9 cellular contexts compared by ENCODE assay signal in genomic region chr19:19384486-19384885, GRCh38. TPM values are rescaled to one million over a fixed set of nuclear protein-coding genes. Genes with fewer than 3 reads are reported as not detected.
DNase-seq lines count a peak whose midpoint lies in the region; ATAC-seq and TF ChIP-seq lines count a peak whose summit lies in the region.
"Had no signal": no experiment of that assay in that cellular context is flagged by ENCODE, and none has a peak within 500 bp of the region (broad histone marks: within the 10 kb centered on the region; RNA-seq: fewer than 3 reads in every experiment).

No MANE protein-coding gene starts in this region.

- peak overlapping the region; percentile 71 for H3K4ac ChIP-seq in IMR-90 (ENCODE audit: low read depth, low read length)

- peak overlapping the region; percentile 81 for H3K4me2 ChIP-seq in IMR-90 (ENCODE audit: low read depth, low read length)

- CTCF ChIA-PET in A673 (lab: Charles Lee) = no interaction called here
- CTCF ChIA-PET in IMR-90 (lab: Yijun Ruan, JAX) = no interaction called here

- POLR2A ChIA-PET in A673 (lab: Charles Lee; ENCODE audit: low non-redundant PET) (no interaction called here), IMR-90 (lab: Charles Lee; ENCODE audit: unreplicated experiment) (no interaction called here)

- peaks cover 18% of the 10 kb centered on the region for H3K4me1 ChIP-seq in A673 (ENCODE audit: insufficient read depth, low read length, poor library complexity, severe bottlenecking)
- peaks cover 8% of the 10 kb centered on the region for H3K4me1 ChIP-seq in IMR-90 (ENCODE audit: control insufficient read depth, insufficient read depth, low read length)
- H3K4me1 ChIP-seq in mucosa of rectum (ENCODE audit: control insufficient read depth in 2 of 2, insufficient read depth in 2 of 2, low read length in 2 of 2) = peaks cover 35 to 49% of the 10 kb centered on the region in 2 donors

- no CpG with 5 or more reads among the region's 13 CpGs for WGBS in IMR-90 (ENCODE audit: extremely low coverage in 2 of 2, insufficient read length in 1 of 2), 2 experiments

- DNase-seq in A673 (ENCODE audit: low spot score) (no peak), IMR-90 (no peak), cardiac fibroblast (ENCODE audit: low read depth in 2 of 2) (no peak), CD1c-positive myeloid dendritic cell (ENCODE audit: extremely low spot score) (no peak), NCI-H748 (lab: John Stamatoyannopoulos, UW; ENCODE audit: unreplicated experiment) (no peak), AG20443 (ENCODE audit: low spot score) (no peak), NCI-H82 treated with DMSO at 0.1 percent for 48 hours (lab: John Stamatoyannopoulos, UW; ENCODE audit: unreplicated experiment) (no peak)
- DNase-seq: DMS79 had no signal

- H4K8ac ChIP-seq in IMR-90 (ENCODE audit: low read depth in 2 of 2, low read length in 2 of 2) = peak overlapping the region; percentile 52 to 86

- BruUV-seq in A673 (replicated peaks; lab: Mats Ljungman, UMichigan) (no TSS peak), IMR-90 (replicated peaks; lab: Mats Ljungman, UMichigan) (no TSS peak)

- H2BK15ac ChIP-seq in IMR-90 (ENCODE audit: low read depth, low read length) = no peak overlapping the region

- no peak overlapping the region for H2BK5ac ChIP-seq in IMR-90 (ENCODE audit: low read depth, low read length, poor library complexity, severe bottlenecking)

- peak overlapping the region; percentile 78 for H3K27ac ChIP-seq in A673 (ENCODE audit: low read depth, low read length, poor library complexity, severe bottlenecking)
- H3K27ac ChIP-seq in IMR-90 (ENCODE audit: insufficient read depth, low read length) = no peak overlapping the region
- no peak overlapping the region for H3K27ac ChIP-seq in mucosa of rectum (ENCODE audit: low read depth in 2 of 2, low read length in 2 of 2)

- no peak overlapping the region for H3K18ac ChIP-seq in IMR-90 (ENCODE audit: low read depth, low read length)

- peak overlapping the region; percentile 92 for H3K4me3 ChIP-seq in A673 (ENCODE audit: low read depth, low read length, poor library complexity, severe bottlenecking)
- H3K4me3 ChIP-seq in IMR-90 (ENCODE audit: insufficient read depth, low read depth, low read length) = peak overlapping the region; percentile 45; the same call in 1 of the 2 replicates
- peak overlapping the region; percentile 25 to 61 for H3K4me3 ChIP-seq in cardiac fibroblast (replicated peaks in 1 of 2; ENCODE audit: low read depth in 2 of 2, low read length in 2 of 2)
- H3K4me3 ChIP-seq in mucosa of rectum (ENCODE audit: low read length in 2 of 2) = peak overlapping the region; percentile 71 to 73

- intact Hi-C loops in A673 (cut with micrococcal nuclease; ENCODE audit: unreplicated experiment) = no loop called here
- intact Hi-C loops in IMR-90 (cut with micrococcal nuclease) = loop anchor here (2.0 kb wide), 1 partner anchor 20 kb away; the partner anchor contains the start of gene GATAD2A

- no peak overlapping the region for H3K56ac ChIP-seq in IMR-90 (ENCODE audit: extremely low read depth, insufficient read depth, low read length)

- H3K9me3 ChIP-seq in A673 (ENCODE audit: low read depth, low read length, poor library complexity, severe bottlenecking) (no peaks in the 10 kb centered on the region), IMR-90 (ENCODE audit: control insufficient read depth, insufficient read depth, low read length) (no peaks in the 10 kb centered on the region), mucosa of rectum (ENCODE audit: control insufficient read depth in 2 of 2, low read length in 2 of 2) (no peaks in the 10 kb centered on the region)

- H3K36me3 ChIP-seq in A673 (ENCODE audit: insufficient read depth, low read length, poor library complexity, severe bottlenecking) (no peaks in the 10 kb centered on the region), IMR-90 (ENCODE audit: control insufficient read depth, insufficient read depth, low read length) (no peaks in the 10 kb centered on the region), mucosa of rectum (ENCODE audit: control insufficient read depth in 2 of 2, insufficient read depth in 2 of 2, low read length in 2 of 2) (no peaks in the 10 kb centered on the region)

- no peak for TF ChIP-seq RAD21 in IMR-90 (IDR thresholded peaks at IDR 0.05; ENCODE audit: low read length)

- dilution Hi-C loops in IMR-90 (cut with HindIII; ENCODE audit: low sequenced_read_pairs, unreplicated experiment) = no loop called here

- H2AFZ ChIP-seq in IMR-90 (replicated peaks; ENCODE audit: low read length, poor library complexity) = peak overlapping the region; percentile 95

- peak overlapping the region; percentile 60; the same call in 1 of the 2 replicates for H3K14ac ChIP-seq in IMR-90 (replicated peaks; ENCODE audit: low read depth, low read length)

- TF ChIP-seq CTCF in A673 (conservative IDR thresholded peaks at IDR 0.05; ENCODE audit: low read depth, low read length) = no peak
- TF ChIP-seq CTCF in IMR-90 (conservative IDR thresholded peaks at IDR 0.05; ENCODE audit: low read depth, low read length) = no peak
- TF ChIP-seq CTCF in cardiac fibroblast (IDR thresholded peaks at IDR 0.05; ENCODE audit: low read depth, low read length) = no peak

- H2AK5ac ChIP-seq in IMR-90 (ENCODE audit: low read depth, low read length) = peak overlapping the region; percentile 23

- H3K23ac ChIP-seq in IMR-90 (ENCODE audit: low read depth, low read length) = peak overlapping the region; percentile 72; the same call in 1 of the 2 replicates

- no peaks in the 10 kb centered on the region for H4K20me1 ChIP-seq in IMR-90 (ENCODE audit: insufficient read depth, low read length)

- H3K79me1 ChIP-seq in IMR-90 (ENCODE audit: low read depth in 1 of 2, low read length in 2 of 2) = peaks cover 17 to 39% of the 10 kb centered on the region in 2 experiments

- peaks cover 3% of the 10 kb centered on the region; the same call in 1 of the 2 replicates for H3K9me1 ChIP-seq in IMR-90 (ENCODE audit: insufficient read depth, low read length)

- H2BK120ac ChIP-seq in IMR-90 (ENCODE audit: low read depth, low read length) = no peak overlapping the region

- no peak for TF ChIP-seq POLR2A in IMR-90 (IDR thresholded peaks at IDR 0.05; ENCODE audit: low read depth, low read length)

- H2BK20ac ChIP-seq in IMR-90 (ENCODE audit: low read depth, low read length) = no peak overlapping the region

- H3K27me3 ChIP-seq in A673 (replicated peaks; ENCODE audit: insufficient read depth, low read depth, low read length, poor library complexity) (no peaks in the 10 kb centered on the region), IMR-90 (ENCODE audit: control insufficient read depth, insufficient read depth, low read length) (no peaks in the 10 kb centered on the region), mucosa of rectum (ENCODE audit: control insufficient read depth in 2 of 2, insufficient read depth in 2 of 2, low read length in 2 of 2) (no peaks in the 10 kb centered on the region)

- peak overlapping the region; percentile 89 for H2AK9ac ChIP-seq in IMR-90 (replicated peaks; ENCODE audit: low read depth, low read length, poor library complexity)

- peak overlapping the region; percentile 66 for H3K9ac ChIP-seq in IMR-90 (ENCODE audit: low read depth, low read length)
- H3K9ac ChIP-seq in mucosa of rectum (ENCODE audit: low read depth in 1 of 2, low read length in 2 of 2) = peak overlapping the region; percentile 75 to 92

- ATAC-seq in IMR-90 (ENCODE audit: low read depth) = no peak

- in situ Hi-C loops in IMR-90 (cut with MboI; ENCODE audit: low sequenced_read_pairs) = loop anchor here (25.0 kb wide), 1 partner anchor 253 kb away; the partner anchor contains the start of genes GMIP and LPAR2

- H4K5ac ChIP-seq in IMR-90 (ENCODE audit: low read depth, low read length) = peak overlapping the region; percentile 84

- 0 out of 2 replicates have a peak overlapping the region, but pooled peaks have one; percentile 33 for H4K91ac ChIP-seq in IMR-90 (ENCODE audit: insufficient read depth, low read depth, low read length)

TF ChIP-seq in IMR-90, 13 proteins besides CTCF, POLR2A, EP300 and RAD21:
- TF ChIP-seq MAFK (IDR thresholded peaks at IDR 0.05; ENCODE audit: low read depth, low read length) (no peak), CEBPB (IDR thresholded peaks at IDR 0.05; ENCODE audit: low read depth, low read length) (no peak), NFE2L2 (IDR thresholded peaks at IDR 0.05; ENCODE audit: low read depth, low read length) (no peak), BHLHE40 (IDR thresholded peaks at IDR 0.05; ENCODE audit: low read depth, low read length) (no peak), SMC3 (IDR thresholded peaks at IDR 0.05; ENCODE audit: low read depth, low read length) (no peak), RFX5 (IDR thresholded peaks at IDR 0.05; ENCODE audit: low read depth, low read length) (no peak), CHD1 (IDR thresholded peaks at IDR 0.05; ENCODE audit: low read depth, low read length) (no peak), MAZ (IDR thresholded peaks at IDR 0.05; ENCODE audit: borderline replicate concordance, low read depth, low read length) (no peak), MXI1 (IDR thresholded peaks at IDR 0.05; ENCODE audit: borderline replicate concordance, low read depth, low read length) (no peak), RCOR1 (IDR thresholded peaks at IDR 0.05; ENCODE audit: insufficient replicate concordance, low read length) (no peak), FOS (IDR thresholded peaks at IDR 0.05; ENCODE audit: low read depth, low read length) (no peak)
- TF ChIP-seq, protein P1, sequence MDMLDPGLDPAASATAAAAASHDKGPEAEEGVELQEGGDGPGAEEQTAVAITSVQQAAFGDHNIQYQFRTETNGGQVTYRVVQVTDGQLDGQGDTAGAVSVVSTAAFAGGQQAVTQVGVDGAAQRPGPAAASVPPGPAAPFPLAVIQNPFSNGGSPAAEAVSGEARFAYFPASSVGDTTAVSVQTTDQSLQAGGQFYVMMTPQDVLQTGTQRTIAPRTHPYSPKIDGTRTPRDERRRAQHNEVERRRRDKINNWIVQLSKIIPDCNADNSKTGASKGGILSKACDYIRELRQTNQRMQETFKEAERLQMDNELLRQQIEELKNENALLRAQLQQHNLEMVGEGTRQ (IDR thresholded peaks at IDR 0.05; ENCODE audit: low read depth, low read length) = no peak
- TF ChIP-seq, protein P2, sequence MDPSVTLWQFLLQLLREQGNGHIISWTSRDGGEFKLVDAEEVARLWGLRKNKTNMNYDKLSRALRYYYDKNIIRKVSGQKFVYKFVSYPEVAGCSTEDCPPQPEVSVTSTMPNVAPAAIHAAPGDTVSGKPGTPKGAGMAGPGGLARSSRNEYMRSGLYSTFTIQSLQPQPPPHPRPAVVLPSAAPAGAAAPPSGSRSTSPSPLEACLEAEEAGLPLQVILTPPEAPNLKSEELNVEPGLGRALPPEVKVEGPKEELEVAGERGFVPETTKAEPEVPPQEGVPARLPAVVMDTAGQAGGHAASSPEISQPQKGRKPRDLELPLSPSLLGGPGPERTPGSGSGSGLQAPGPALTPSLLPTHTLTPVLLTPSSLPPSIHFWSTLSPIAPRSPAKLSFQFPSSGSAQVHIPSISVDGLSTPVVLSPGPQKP (IDR thresholded peaks at IDR 0.05; ENCODE audit: borderline replicate concordance, low read depth, low read length) = no peak

RNA-seq across cellular contexts. Expression of gene GATAD2A, which starts 21.0 kb away (rescaled TPM):
- total RNA-seq in A673 (2021) = 202 and 218 TPM in 2 replicates
- total RNA-seq in IMR-90 (2012; rRNA removed) = 23.5 and 32.8 TPM in 2 replicates
- 33.2 and 44.3 TPM in 2 replicates for polyA plus RNA-seq in IMR-90 (2012; rRNA removed)
- polyA plus RNA-seq in IMR-90 (2012; cell fraction: cytosol; rRNA removed) = 36.4 and 38.8 TPM in 2 replicates
- polyA plus RNA-seq in IMR-90 (2012; cell fraction: nucleus; rRNA removed; ENCODE audit: low replicate concordance) = 32.4 and 42.5 TPM in 2 replicates
